In the genomic region with DNA sequence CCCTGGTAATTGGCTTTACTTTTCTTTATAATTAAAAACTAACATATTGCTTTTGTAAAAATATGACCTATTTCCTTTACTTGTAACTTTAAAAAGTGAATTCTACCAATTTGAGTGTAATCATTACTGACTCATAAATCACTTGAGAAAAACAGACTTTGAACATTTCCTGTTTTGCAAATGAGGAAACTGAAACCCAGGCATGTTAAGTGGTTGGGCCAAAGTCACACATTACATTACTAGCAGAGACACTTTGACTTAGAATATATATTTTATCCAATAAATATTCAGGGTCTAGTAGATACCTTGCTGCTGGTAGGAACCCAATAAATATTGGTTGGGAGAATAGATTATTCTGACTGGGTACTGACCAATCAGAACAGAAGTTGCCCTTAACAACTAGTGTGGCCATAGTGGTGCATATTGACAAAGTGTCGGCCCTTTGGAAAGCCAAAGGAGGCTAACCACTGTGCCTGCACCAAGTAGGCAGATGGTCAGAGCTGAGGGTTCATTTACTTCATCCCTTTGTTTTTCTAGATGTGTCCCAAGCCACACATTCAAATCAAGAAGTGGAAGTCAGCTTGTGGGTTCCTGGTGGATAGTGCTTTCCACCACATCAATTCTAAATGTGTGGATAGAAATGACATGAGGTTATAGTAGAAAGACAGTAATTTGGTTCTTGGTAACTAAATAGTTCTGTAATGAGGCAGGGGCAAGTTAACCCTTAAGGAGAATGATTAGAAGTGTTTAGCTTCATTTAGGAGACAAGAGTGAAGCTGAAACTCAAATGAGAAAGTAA, we compare ENCODE assay signal across 13 cellular contexts.
DNase-seq lines count a peak whose midpoint lies in the region; ATAC-seq, FAIRE-seq and TF ChIP-seq lines count a peak whose summit lies in the region.
"Had no signal": no experiment of that assay in that cellular context is flagged by ENCODE, and none has a peak within 500 bp of the region (broad histone marks: within the 10 kb centered on the region; RNA-seq: fewer than 3 reads in every experiment).

No MANE protein-coding gene starts in this region.

- H3K27me3 ChIP-seq in Peyer's patch: no peaks in the 10 kb centered on the region
- H3K27me3 ChIP-seq in small intestine (ENCODE audit: control insufficient read depth in 2 of 2, insufficient read depth in 2 of 2, low read length in 2 of 2): no peaks in the 10 kb centered on the region
- H3K27me3 ChIP-seq in CD4-positive, alpha-beta memory T cell (ENCODE audit: insufficient read depth, low read length): no peaks in the 10 kb centered on the region
- H3K27me3 ChIP-seq in BE2C: no peaks in the 10 kb centered on the region
- H3K27me3 ChIP-seq: testis had no signal

- peak; percentile 81 for ATAC-seq in HG02870 (IDR thresholded peaks at IDR 0.05; ENCODE audit: unreplicated experiment)
- ATAC-seq: A549 had no signal

- no peaks in the 10 kb centered on the region for H3K27me3 Mint-ChIP-seq in activated CD4-positive, alpha-beta T cell treated with anti-CD3 and anti-CD28 coated beads, Interleukin-2, amount 10 ng/mL, durations not matched to agents 24 days and 14 days
- H3K27me3 Mint-ChIP-seq in CD4-positive, alpha-beta memory T cell: no peaks in the 10 kb centered on the region

- peak; percentile 84 for FAIRE-seq in small intestine (lab: Jason Lieb, UNC)
- FAIRE-seq: A549, TTC549 had no signal

- 25 to 63% (median 48%) methylated on average over 1 of the region's 1 CpG for WGBS in small intestine, 3 donors

- CTCF ChIA-PET in CD4-positive, alpha-beta memory T cell (lab: Charles Lee; ENCODE audit: partially characterized antibody): no interaction called here

- H3K9me3 ChIP-seq in Peyer's patch (no peaks in the 10 kb centered on the region), small intestine (ENCODE audit: control insufficient read depth, low read depth) (peaks cover 1% of the 10 kb centered on the region), BE2C (no peaks in the 10 kb centered on the region)
- H3K9me3 ChIP-seq in CD4-positive, alpha-beta memory T cell (ENCODE audit: control insufficient read depth in 1 of 2, low read length in 2 of 2): no peaks in the 10 kb centered on the region
- H3K9me3 ChIP-seq: A549, testis had no signal

- peaks cover 20% of the 10 kb centered on the region for H3K4me1 Mint-ChIP-seq in activated CD4-positive, alpha-beta T cell treated with anti-CD3 and anti-CD28 coated beads, Interleukin-2, amount 10 ng/mL, durations not matched to agents 24 days and 14 days
- H3K4me1 Mint-ChIP-seq in CD4-positive, alpha-beta memory T cell: peaks cover 0 to 4% (median 2%) of the 10 kb centered on the region in 4 donors

- H3K36me3 Mint-ChIP-seq in activated CD4-positive, alpha-beta T cell treated with anti-CD3 and anti-CD28 coated beads, Interleukin-2, amount 10 ng/mL, durations not matched to agents 24 days and 14 days (ENCODE audit: low read depth): no peaks in the 10 kb centered on the region
- no peaks in the 10 kb centered on the region for H3K36me3 Mint-ChIP-seq in CD4-positive, alpha-beta memory T cell

- no peak overlapping the region for H3K4me3 Mint-ChIP-seq in activated CD4-positive, alpha-beta T cell treated with anti-CD3 and anti-CD28 coated beads, Interleukin-2, amount 10 ng/mL, durations not matched to agents 24 days and 14 days
- H3K4me3 Mint-ChIP-seq in CD4-positive, alpha-beta memory T cell: no peak overlapping the region

- H3K4me3 ChIP-seq in Peyer's patch (no peak overlapping the region), small intestine (ENCODE audit: low read depth in 1 of 2, low read length in 2 of 2) (no peak overlapping the region), BE2C (ENCODE audit: low read depth, low read length) (no peak overlapping the region)
- H3K4me3 ChIP-seq in CD4-positive, alpha-beta memory T cell (ENCODE audit: low read length in 2 of 2): no peak overlapping the region
- H3K4me3 ChIP-seq: A549, testis had no signal

- no peak for TF ChIP-seq CTCF in Peyer's patch (IDR thresholded peaks at IDR 0.05)
- no peak for TF ChIP-seq CTCF in BE2C (IDR thresholded peaks at IDR 0.05; ENCODE audit: low read depth, low read length)

- DNase-seq in activated CD4-positive, alpha-beta T cell treated with anti-CD3 and anti-CD28 coated beads, Interleukin-2, amount 10 ng/mL, durations not matched to agents 24 days and 14 days: no peak
- DNase-seq in activated CD4-positive, alpha-beta T cell treated with anti-CD3 and anti-CD28 coated beads, Interleukin-2, amount 50 U/mL, for 4 hours: no peak
- no peak for DNase-seq in Peyer's patch
- peak; percentile 83 for DNase-seq in small intestine
- no peak for DNase-seq in CD4-positive, alpha-beta memory T cell
- DNase-seq in BE2C: no peak
- DNase-seq in HK-2 (ENCODE audit: unreplicated experiment): no peak
- DNase-seq: IMR-90, posterior cingulate gyrus, testis had no signal

- H3K36me3 ChIP-seq in Peyer's patch (no peaks in the 10 kb centered on the region), small intestine (ENCODE audit: control insufficient read depth in 2 of 2, insufficient read depth in 2 of 2, low read length in 2 of 2) (no peaks in the 10 kb centered on the region), BE2C (no peaks in the 10 kb centered on the region)
- no peaks in the 10 kb centered on the region for H3K36me3 ChIP-seq in CD4-positive, alpha-beta memory T cell (ENCODE audit: insufficient read depth, low read length)

- no peak for TF ChIP-seq POLR2A in Peyer's patch (IDR thresholded peaks at IDR 0.05)

- POLR2A ChIA-PET in CD4-positive, alpha-beta memory T cell (lab: Charles Lee; ENCODE audit: partially characterized antibody): no interaction called here

- H3K27ac Mint-ChIP-seq in activated CD4-positive, alpha-beta T cell treated with anti-CD3 and anti-CD28 coated beads, Interleukin-2, amount 10 ng/mL, durations not matched to agents 24 days and 14 days: peak overlapping the region; percentile 21
- no peak overlapping the region for H3K27ac Mint-ChIP-seq in CD4-positive, alpha-beta memory T cell

- peak overlapping the region in 3 of 4 donors; percentile 41 to 86 (median 70) for H3K27ac ChIP-seq in Peyer's patch
- H3K27ac ChIP-seq in small intestine (ENCODE audit: low read depth in 1 of 2, low read length in 1 of 2): peak overlapping the region; percentile 47 to 81
- no peak overlapping the region for H3K27ac ChIP-seq in CD4-positive, alpha-beta memory T cell (ENCODE audit: low read depth, low read length)
- H3K27ac ChIP-seq: A549, testis had no signal

- peaks cover 10% of the 10 kb centered on the region for H3K9me3 Mint-ChIP-seq in activated CD4-positive, alpha-beta T cell treated with anti-CD3 and anti-CD28 coated beads, Interleukin-2, amount 10 ng/mL, durations not matched to agents 24 days and 14 days
- peaks cover 0 to 3% (median 0%) of the 10 kb centered on the region in 8 donors for H3K9me3 Mint-ChIP-seq in CD4-positive, alpha-beta memory T cell

- intact Hi-C loops in activated CD4-positive, alpha-beta T cell treated with anti-CD3 and anti-CD28 coated beads, Interleukin-2, amount 10 ng/mL, durations not matched to agents 24 days and 14 days (cut with micrococcal nuclease): no loop called here
- intact Hi-C loops in CD4-positive, alpha-beta memory T cell (cut with micrococcal nuclease): no loop called here

- H3K4me1 ChIP-seq in Peyer's patch (peaks cover 0 to 4% (median 2%) of the 10 kb centered on the region in 4 donors), small intestine (ENCODE audit: control insufficient read depth in 2 of 2, insufficient read depth in 1 of 2, low read depth in 1 of 2, low read length in 1 of 2) (peaks cover 0 to 3% of the 10 kb centered on the region in 2 donors), BE2C (no peaks in the 10 kb centered on the region)
- H3K4me1 ChIP-seq in CD4-positive, alpha-beta memory T cell (ENCODE audit: insufficient read depth, low read length): peaks cover 7% of the 10 kb centered on the region
- H3K4me1 ChIP-seq: A549, testis had no signal
